Comparison of ENCODE assay signal across 18 cellular contexts in the genomic region with DNA sequence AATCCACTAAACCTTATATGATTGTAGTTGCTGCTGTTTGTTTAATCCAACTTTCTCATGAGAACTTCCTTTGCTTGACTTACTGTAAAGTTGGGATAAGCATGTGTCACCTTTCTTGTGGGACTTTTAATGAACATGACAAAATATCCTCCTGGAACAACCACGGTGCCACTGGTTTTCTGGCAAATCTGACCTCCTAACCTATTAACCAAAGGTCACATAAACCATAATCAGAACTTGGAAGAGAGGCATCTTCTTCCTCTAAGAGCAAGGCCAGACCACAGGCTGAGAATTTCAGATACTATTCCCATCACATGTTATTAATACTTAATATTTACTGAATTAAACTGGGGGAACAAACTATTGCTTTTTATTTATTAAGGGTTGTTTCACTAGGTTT. TPM values are rescaled to one million over a fixed set of nuclear protein-coding genes. Genes with fewer than 3 reads are reported as not detected.
DNase-seq lines count a peak whose midpoint lies in the region; ATAC-seq and TF ChIP-seq lines count a peak whose summit lies in the region.
"Had no signal": no experiment of that assay in that cellular context is flagged by ENCODE, and none has a peak within 500 bp of the region (broad histone marks: within the 10 kb centered on the region; RNA-seq: fewer than 3 reads in every experiment).

No MANE protein-coding gene starts in this region.

- intact Hi-C loops in CD4-positive, alpha-beta T cell (cut with DNase I, micrococcal nuclease): loop anchor here in 1 of 2 experiments (10.0 kb wide), 1 partner anchor 207 kb away; a partner anchor contains a TSS
- intact Hi-C loops in left lung (cut with DNase I): no loop called here
- intact Hi-C loops in spleen (cut with DNase I; ENCODE audit: low total_unique reads): loop anchor here (10.0 kb wide), 1 partner anchor 47 kb away; no protein-coding TSS in a partner anchor
- intact Hi-C loops in dorsolateral prefrontal cortex (cut with DNase I): no loop called here

- H3K9me3 Mint-ChIP-seq in CD4-positive, alpha-beta T cell: no peaks in the 10 kb centered on the region
- H3K9me3 Mint-ChIP-seq: stimulated activated naive CD8-positive, alpha-beta T cell treated with anti-CD3 and anti-CD28 coated beads, Interleukin-15, amount 100 ng/mL, for 72 hours had no signal

- peak overlapping the region; percentile 24 for H3K27ac Mint-ChIP-seq in CD4-positive, alpha-beta T cell
- H3K27ac Mint-ChIP-seq: stimulated activated naive CD8-positive, alpha-beta T cell treated with anti-CD3 and anti-CD28 coated beads, Interleukin-15, amount 100 ng/mL, for 72 hours had no signal

- no peaks in the 10 kb centered on the region for H3K27me3 ChIP-seq in CD4-positive, alpha-beta T cell (ENCODE audit: control insufficient read depth, insufficient read depth, low read length)
- H3K27me3 ChIP-seq in adipocyte (replicated peaks; ENCODE audit: control insufficient read depth, insufficient read depth, low read length) (peaks cover 3% of the 10 kb centered on the region), left lung (peaks cover 0 to 4% of the 10 kb centered on the region in 2 donors), spleen (replicated peaks in 1 of 7) (peaks cover 0 to 31% (median 7%) of the 10 kb centered on the region in 7 donors), dorsolateral prefrontal cortex (peaks cover 0 to 34% (median 4%) of the 10 kb centered on the region in 45 donors)
- H3K27me3 ChIP-seq: body of pancreas had no signal

- ATAC-seq in CD4-positive, alpha-beta T cell (ENCODE audit: poor library complexity): no peak
- ATAC-seq in left lung: no peak
- ATAC-seq in HG03432 (IDR thresholded peaks at IDR 0.05; ENCODE audit: unreplicated experiment): no peak
- no peak for ATAC-seq in HG02623 (IDR thresholded peaks at IDR 0.05; ENCODE audit: unreplicated experiment)
- ATAC-seq: body of pancreas; HCT116; stimulated activated naive CD8-positive, alpha-beta T cell treated with anti-CD3 and anti-CD28 coated beads, Interleukin-15, amount 100 ng/mL, for 72 hours had no signal

- H3K4me3 Mint-ChIP-seq in CD4-positive, alpha-beta T cell: peak overlapping the region; percentile 95
- H3K4me3 Mint-ChIP-seq: stimulated activated naive CD8-positive, alpha-beta T cell treated with anti-CD3 and anti-CD28 coated beads, Interleukin-15, amount 100 ng/mL, for 72 hours had no signal

- peaks cover 81% of the 10 kb centered on the region for H3K4me1 Mint-ChIP-seq in CD4-positive, alpha-beta T cell (ENCODE audit: low read depth)

- no peak overlapping the region for H3K27ac ChIP-seq in CD4-positive, alpha-beta T cell (ENCODE audit: low read depth, low read length)
- H3K27ac ChIP-seq in left lung (peak overlapping the region; percentile 6 to 65), spleen (peak overlapping the region in 7 of 8 donors; percentile 75 to 96 (median 92)), dorsolateral prefrontal cortex (no peak overlapping the region)
- H3K27ac ChIP-seq: prostate gland had no signal

- no peak for TF ChIP-seq POLR2A in spleen (IDR thresholded peaks at IDR 0.05)

- TF ChIP-seq CTCF in CD4-positive, alpha-beta T cell (IDR thresholded peaks at IDR 0.05): no peak
- TF ChIP-seq CTCF in left lung (IDR thresholded peaks at IDR 0.05) (no peak), spleen (IDR thresholded peaks at IDR 0.05 in 8 of 11, conservative IDR thresholded peaks at IDR 0.05 in 3 of 11) (no peak), dorsolateral prefrontal cortex (IDR thresholded peaks at IDR 0.05 in 54 of 56, conservative IDR thresholded peaks at IDR 0.05 in 2 of 56; ENCODE audit: low read depth in 1 of 56, partially characterized antibody in 56 of 56) (no peak)

- POLR2A ChIA-PET in CD4-positive, alpha-beta T cell (lab: Charles Lee): no interaction called here

- 31 to 42% (median 40%) methylated on average over 1 of the region's 1 CpG for WGBS in spleen, 5 donors

- H3K9me3 ChIP-seq in CD4-positive, alpha-beta T cell (ENCODE audit: control insufficient read depth, low read length): no peaks in the 10 kb centered on the region
- H3K9me3 ChIP-seq in adipocyte (ENCODE audit: control insufficient read depth, low read length): no peaks in the 10 kb centered on the region
- no peaks in the 10 kb centered on the region for H3K9me3 ChIP-seq in left lung
- no peaks in the 10 kb centered on the region for H3K9me3 ChIP-seq in spleen
- H3K9me3 ChIP-seq: body of pancreas, prostate gland had no signal

- CTCF ChIA-PET in CD4-positive, alpha-beta T cell (lab: Charles Lee): no interaction called here

- no peak overlapping the region for H3K9ac ChIP-seq in adipocyte (ENCODE audit: low read length)

- peaks cover 32% of the 10 kb centered on the region for H3K36me3 ChIP-seq in adipocyte (ENCODE audit: control insufficient read depth, insufficient read depth, low read length, severe bottlenecking)
- H3K36me3 ChIP-seq in left lung: peaks cover 0 to 7% of the 10 kb centered on the region in 2 donors
- peaks cover 0 to 33% (median 3%) of the 10 kb centered on the region in 6 donors for H3K36me3 ChIP-seq in spleen
- H3K36me3 ChIP-seq: prostate gland had no signal

- H3K36me3 Mint-ChIP-seq in CD4-positive, alpha-beta T cell (ENCODE audit: low read depth): peaks cover 42% of the 10 kb centered on the region

- H3K4me1 ChIP-seq in adipocyte (ENCODE audit: control insufficient read depth, insufficient read depth, low read length) (peaks cover 42% of the 10 kb centered on the region), left lung (peaks cover 30 to 69% of the 10 kb centered on the region in 2 donors), spleen (peaks cover 9 to 91% (median 49%) of the 10 kb centered on the region in 6 donors)
- H3K4me1 ChIP-seq: prostate gland had no signal

- peaks cover 5% of the 10 kb centered on the region for H3K27me3 Mint-ChIP-seq in CD4-positive, alpha-beta T cell

- no peak for DNase-seq in CD4-positive, alpha-beta T cell
- no peak for DNase-seq in adipocyte (ENCODE audit: low read depth)
- no peak for DNase-seq in left lung
- DNase-seq in spleen: no peak
- DNase-seq in dorsolateral prefrontal cortex: no peak
- no peak for DNase-seq in DMS153 treated with DMSO at 0.1 percent for 48 hours (lab: John Stamatoyannopoulos, UW; ENCODE audit: unreplicated experiment)
- DNase-seq: activated CD4-positive, alpha-beta T cell treated with anti-CD3 and anti-CD28 coated beads, Interleukin-2, amount 50 U/mL, for 1 hour; activated naive CD4-positive, alpha-beta T cell treated with Interleukin-2 at 50 U/mL for 16 hours; activated T-cell treated with anti-CD3 and anti-CD28 coated beads for 4 hours; body of pancreas; COR-L47; NCI-H1436; NCI-H2227 treated with DMSO at 0.1 percent for 48 hours; stimulated activated naive CD8-positive, alpha-beta T cell treated with anti-CD3 and anti-CD28 coated beads, Interleukin-15, amount 100 ng/mL, for 72 hours had no signal

- H3K4me3 ChIP-seq in adipocyte (ENCODE audit: low read length) (peak overlapping the region; percentile 93), left lung (peak overlapping the region; percentile 62 to 64), spleen (peak overlapping the region; percentile 49 to 84 (median 58)), dorsolateral prefrontal cortex (peak overlapping the region in 18 of 59 donors; percentile 9 to 79 (median 64))
- H3K4me3 ChIP-seq: body of pancreas had no signal

RNA-seq across cellular contexts. Expression of a gene that starts 2.3 kb away (rescaled TPM):
- 1 to 10 TPM; 7.4 to 8.2 TPM for total RNA-seq in CD4-positive, alpha-beta T cell
- total RNA-seq in left lung: 100 to 1,000 TPM; 104 to 153 TPM
- 100 to 1,000 TPM; 315 to 843 (median 492) TPM for total RNA-seq in spleen
- polyA plus RNA-seq in spleen: 100 to 1,000 TPM in 2 of 3 donors, 10 to 100 TPM in 1; 55.7 to 116 (median 102) TPM
- 10 to 100 TPM in 23 of 120 experiments, 1 to 10 TPM in 97; 2.6 to 13.9 (median 7.7) TPM for total RNA-seq in dorsolateral prefrontal cortex

Comparison
In these comparisons a context has a peak if more than half of its experiments do, and no peak if none do; other contexts are left out.
1. H3K27ac ChIP-seq: peak in left lung (2 of 2) and spleen (7 of 8); none in CD4-positive, alpha-beta T cell (single experiment) and dorsolateral prefrontal cortex (0 of 59).
2. RNA of a gene that starts 2.3 kb away (total RNA-seq): 315 to 843 TPM in spleen and 104 to 153 TPM in left lung; 7.4 to 8.2 TPM in CD4-positive, alpha-beta T cell and 2.6 to 13.9 TPM in dorsolateral prefrontal cortex; every median in the first group is over 4 times any median in the second.